22 cellular contexts compared by ENCODE assay signal in the genomic region with DNA sequence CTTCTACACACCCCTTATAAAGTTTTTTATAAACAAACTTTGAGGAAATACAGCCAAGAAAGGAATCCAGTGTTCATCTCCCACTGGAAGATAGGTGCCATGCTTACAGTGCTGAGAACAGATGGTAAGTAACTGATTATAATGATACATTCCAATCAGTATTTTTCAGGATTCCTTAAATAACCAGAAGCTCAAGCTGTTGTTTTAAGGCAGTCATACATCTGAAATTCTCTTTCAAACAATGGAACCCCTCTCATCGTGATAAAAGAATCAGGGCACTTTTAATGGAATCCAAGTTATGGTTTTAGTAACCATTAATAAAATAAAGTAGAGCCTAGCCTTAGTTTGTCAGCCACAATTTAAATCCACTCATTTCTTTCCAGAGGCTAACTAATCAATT. TPM values are rescaled to one million over a fixed set of nuclear protein-coding genes. Genes with fewer than 3 reads are reported as not detected.
A peak's percentile ranks its signal among the peaks of the same experiment; 100 is the strongest.
DNase-seq lines count a peak whose midpoint lies in the region; ATAC-seq, FAIRE-seq and TF ChIP-seq lines count a peak whose summit lies in the region.
"Had no signal": no experiment of that assay in that cellular context is flagged by ENCODE, and none has a peak within 500 bp of the region (broad histone marks: within the 10 kb centered on the region; RNA-seq: fewer than 3 reads in every experiment).

No MANE protein-coding gene starts in this region.

- 54 to 66% methylated on average over 1 of the region's 1 CpG for WGBS in pancreas, 2 donors

- H3K4me3 ChIP-seq in Karpas-422 (ENCODE audit: low read length), result no peak overlapping the region
- no peak overlapping the region for H3K4me3 ChIP-seq in pancreas
- H3K4me3 ChIP-seq: esophagus squamous epithelium, tibial artery had no signal

- no peak overlapping the region for H2AFZ ChIP-seq in Karpas-422 (ENCODE audit: low read length)

- peaks cover 14% of the 10 kb centered on the region for H3K4me1 Mint-ChIP-seq in Calu3 (ENCODE audit: low read depth, unreplicated experiment)
- H3K4me1 Mint-ChIP-seq: CD14-positive monocyte; stimulated activated effector memory CD8-positive, alpha-beta T cell treated with anti-CD3 and anti-CD28 coated beads, Interleukin-12 subunit alpha, Interleukin-12 subunit beta, amount 100 ng/mL, for 72 hours had no signal

- H3K9me2 ChIP-seq in Karpas-422 (replicated peaks; ENCODE audit: insufficient read depth, low read length), result no peaks in the 10 kb centered on the region

- no peaks in the 10 kb centered on the region for H4K20me1 ChIP-seq in Karpas-422 (ENCODE audit: insufficient read depth, low read depth, low read length)

- ATAC-seq in HG03175 (IDR thresholded peaks at IDR 0.05; ENCODE audit: unreplicated experiment) (no peak), pancreas (no peak)
- ATAC-seq: stimulated activated effector memory CD8-positive, alpha-beta T cell treated with anti-CD3 and anti-CD28 coated beads, Interleukin-12 subunit alpha, Interleukin-12 subunit beta, amount 100 ng/mL, for 72 hours had no signal

- no TSS peak for BruUV-seq in Calu3 (replicated peaks; lab: Mats Ljungman, UMichigan)

- peak overlapping the region; percentile 46; the same call in 1 of the 2 replicates for H3K27ac ChIP-seq in Karpas-422 (ENCODE audit: low read length)
- no peak overlapping the region for H3K27ac ChIP-seq in pancreas
- H3K27ac ChIP-seq: esophagus squamous epithelium, tibial artery had no signal

- FAIRE-seq in pancreas (lab: Jason Lieb, UNC), result no peak

- peaks cover 13% of the 10 kb centered on the region for H3K36me3 Mint-ChIP-seq in Calu3 (ENCODE audit: insufficient read depth, unreplicated experiment)

- H3K79me2 ChIP-seq in Karpas-422 (ENCODE audit: low read length), result no peaks in the 10 kb centered on the region

- peaks cover 26% of the 10 kb centered on the region for H3K4me1 ChIP-seq in Karpas-422 (ENCODE audit: low read length)
- peaks cover 0 to 10% (median 6%) of the 10 kb centered on the region in 3 donors for H3K4me1 ChIP-seq in pancreas
- H3K4me1 ChIP-seq: esophagus squamous epithelium had no signal

- no peaks in the 10 kb centered on the region for H3K27me3 ChIP-seq in Karpas-422 (ENCODE audit: low read length)
- H3K27me3 ChIP-seq in pancreas, result no peaks in the 10 kb centered on the region
- H3K27me3 ChIP-seq: esophagus squamous epithelium, tibial artery had no signal

- CTCF ChIA-PET in Calu3 (lab: Charles Lee), result interaction anchor here (0.6 to 2.6 kb wide), 21 partner anchors 11 to 458 kb away, joined by 3 to 26 read pairs (median 6); a partner anchor contains a TSS

- intact Hi-C loops in Calu3 (cut with micrococcal nuclease; ENCODE audit: unreplicated experiment) (loop anchor here (2.0 kb wide), 1 partner anchor 69 kb away; no protein-coding TSS in a partner anchor), pancreas (cut with DNase I) (no loop called here)

- no peaks in the 10 kb centered on the region for H3K9me3 Mint-ChIP-seq in Calu3 (ENCODE audit: low read depth, unreplicated experiment)
- H3K9me3 Mint-ChIP-seq: CD14-positive monocyte; stimulated activated effector memory CD8-positive, alpha-beta T cell treated with anti-CD3 and anti-CD28 coated beads, Interleukin-12 subunit alpha, Interleukin-12 subunit beta, amount 100 ng/mL, for 72 hours had no signal

- peak overlapping the region; percentile 45 for H3K27ac Mint-ChIP-seq in Calu3 (ENCODE audit: unreplicated experiment)
- H3K27ac Mint-ChIP-seq: CD14-positive monocyte; stimulated activated effector memory CD8-positive, alpha-beta T cell treated with anti-CD3 and anti-CD28 coated beads, Interleukin-12 subunit alpha, Interleukin-12 subunit beta, amount 100 ng/mL, for 72 hours had no signal

- H3K36me3 ChIP-seq in Karpas-422 (ENCODE audit: insufficient read depth, low read length) (0 out of 2 replicates have a peak, but pooled peaks cover 6% of the 10 kb centered on the region), pancreas (peaks cover 0 to 7% (median 0%) of the 10 kb centered on the region in 3 donors)

- H3K9me3 ChIP-seq in Karpas-422 (ENCODE audit: low read length) (no peaks in the 10 kb centered on the region), pancreas (no peaks in the 10 kb centered on the region)
- H3K9me3 ChIP-seq: esophagus squamous epithelium, tibial artery had no signal

- no peak overlapping the region for H3K4me3 Mint-ChIP-seq in Calu3 (ENCODE audit: low read depth, unreplicated experiment)
- H3K4me3 Mint-ChIP-seq: CD14-positive monocyte; stimulated activated effector memory CD8-positive, alpha-beta T cell treated with anti-CD3 and anti-CD28 coated beads, Interleukin-12 subunit alpha, Interleukin-12 subunit beta, amount 100 ng/mL, for 72 hours had no signal

- H3K27me3 Mint-ChIP-seq in Calu3 (ENCODE audit: unreplicated experiment), result no peaks in the 10 kb centered on the region

- DNase-seq in Calu3, result no peak
- no peak for DNase-seq in Karpas-422
- peak; percentile 18 for DNase-seq in dedifferentiated amniotic fluid mesenchymal stem cell (ENCODE audit: extremely low spot score)
- DNase-seq in myocyte (ENCODE audit: low read depth), result peak; percentile 25
- no peak for DNase-seq in pancreas
- no peak for DNase-seq in activated CD8-positive, alpha-beta memory T cell treated with anti-CD3 and anti-CD28 coated beads, Interleukin-2, amount 50 U/mL, for 48 hours
- DNase-seq: activated CD4-positive, CD25-positive, alpha-beta regulatory T cell; activated effector memory CD4-positive, alpha-beta T cell treated with anti-CD3 and anti-CD28 coated beads, Interleukin-2, amount 50 U/mL, for 16 hours; anterior cingulate cortex; DMS79; esophagus squamous epithelium; KG1; left colon; NCI-H226; NK-92 treated with Interleukin-12 subunit alpha and Interleukin-12 subunit beta, amount 100 ng/mL, for 24 hours; T-helper 2 cell; tibial artery had no signal

- H3K4me2 ChIP-seq in Karpas-422 (ENCODE audit: low read depth, low read length, poor library complexity, severe bottlenecking), result no peak overlapping the region

- no peak overlapping the region for H3K9ac ChIP-seq in Karpas-422 (ENCODE audit: low read length)

- TF ChIP-seq CTCF in Calu3 (IDR thresholded peaks at IDR 0.05; ENCODE audit: unreplicated experiment) (no peak), pancreas (IDR thresholded peaks at IDR 0.05) (no peak)

RNA-seq across cellular contexts. Expression of a gene that starts 56.1 kb away (rescaled TPM):
- total RNA-seq in Calu3 (2022) (not detected in 2 replicates), myocyte (0.11 and 0.16 TPM in 2 replicates), pancreas (under 1 TPM in 3 of 6 donors, not detected in 3; 0.08 to 0.12 (median 0.09) TPM)
- not detected in 2 replicates for total RNA-seq in Karpas-422 (2014; rRNA removed; shearing (Covaris generic); ENCODE audit: low replicate concordance)
- polyA plus RNA-seq in myocyte (2012), result 0.47 TPM
- polyA plus RNA-seq in pancreas, result under 1 TPM; 0.07 to 0.11 TPM
- total RNA-seq: activated CD8-positive, alpha-beta memory T cell treated with anti-CD3 and anti-CD28 coated beads for 36 hours; dermis microvascular lymphatic vessel endothelial cell had no signal
- polyA plus RNA-seq: CD14-positive monocyte had no signal

Comparison
In these comparisons a context has a peak if more than half of its experiments do, and no peak if none do; other contexts are left out.
1. DNase-seq: peak in dedifferentiated amniotic fluid mesenchymal stem cell (single experiment) and myocyte (single experiment); none in Calu3 (single experiment), Karpas-422 (single experiment), pancreas (0 of 6) and activated CD8-positive, alpha-beta memory T cell treated with anti-CD3 and anti-CD28 coated beads, Interleukin-2, amount 50 U/mL, for 48 hours (single experiment).